9 cellular contexts compared by ENCODE assay signal in genomic region chr2:15943914-15944313, GRCh38. TPM values are rescaled to one million over a fixed set of nuclear protein-coding genes. Genes with fewer than 3 reads are reported as not detected.
DNase-seq lines count a peak whose midpoint lies in the region; ATAC-seq lines count a peak whose summit lies in the region.
"Had no signal": no experiment of that assay in that cellular context is flagged by ENCODE, and none has a peak within 500 bp of the region (broad histone marks: within the 10 kb centered on the region; RNA-seq: fewer than 3 reads in every experiment).

No MANE protein-coding gene starts in this region.

- peak overlapping the region; percentile 76 for H3K4me3 Mint-ChIP-seq in activated naive CD8-positive, alpha-beta T cell
- H3K4me3 Mint-ChIP-seq in activated naive CD8-positive, alpha-beta T cell treated with anti-CD3 and anti-CD28 coated beads, Interleukin-2, amount 50 U/mL, for 24 hours = no peak overlapping the region
- H3K4me3 Mint-ChIP-seq: T-helper 1 cell treated with Interleukin-12 subunit alpha and Interleukin-12 subunit beta and Interleukin-4 antibody, amounts not matched to agents 30 μg/mL and 1 μg/mL, for 36 hours had no signal

- no peaks in the 10 kb centered on the region for H3K36me3 Mint-ChIP-seq in activated naive CD8-positive, alpha-beta T cell
- no peaks in the 10 kb centered on the region for H3K36me3 Mint-ChIP-seq in activated naive CD8-positive, alpha-beta T cell treated with anti-CD3 and anti-CD28 coated beads, Interleukin-2, amount 50 U/mL, for 24 hours (ENCODE audit: low read depth)

- peak overlapping the region; percentile 55 for H3K27ac ChIP-seq in temporal lobe (ENCODE audit: low read depth, low read length)

- H3K27me3 Mint-ChIP-seq in activated naive CD8-positive, alpha-beta T cell = peaks cover 6% of the 10 kb centered on the region
- peaks cover 37% of the 10 kb centered on the region for H3K27me3 Mint-ChIP-seq in activated naive CD8-positive, alpha-beta T cell treated with anti-CD3 and anti-CD28 coated beads, Interleukin-2, amount 50 U/mL, for 24 hours

- H3K9me3 Mint-ChIP-seq in activated naive CD8-positive, alpha-beta T cell (ENCODE audit: low read depth) = no peaks in the 10 kb centered on the region
- H3K9me3 Mint-ChIP-seq in activated naive CD8-positive, alpha-beta T cell treated with anti-CD3 and anti-CD28 coated beads, Interleukin-2, amount 50 U/mL, for 24 hours = no peaks in the 10 kb centered on the region
- H3K9me3 Mint-ChIP-seq: T-helper 1 cell treated with Interleukin-12 subunit alpha and Interleukin-12 subunit beta and Interleukin-4 antibody, amounts not matched to agents 30 μg/mL and 1 μg/mL, for 36 hours had no signal

- H3K27ac Mint-ChIP-seq in activated naive CD8-positive, alpha-beta T cell = no peak overlapping the region
- H3K27ac Mint-ChIP-seq in activated naive CD8-positive, alpha-beta T cell treated with anti-CD3 and anti-CD28 coated beads, Interleukin-2, amount 50 U/mL, for 24 hours = no peak overlapping the region
- H3K27ac Mint-ChIP-seq: T-helper 1 cell treated with Interleukin-12 subunit alpha and Interleukin-12 subunit beta and Interleukin-4 antibody, amounts not matched to agents 30 μg/mL and 1 μg/mL, for 36 hours had no signal

- H3K4me1 Mint-ChIP-seq in activated naive CD8-positive, alpha-beta T cell (ENCODE audit: low read depth) = peaks cover 35% of the 10 kb centered on the region
- peaks cover 32% of the 10 kb centered on the region for H3K4me1 Mint-ChIP-seq in activated naive CD8-positive, alpha-beta T cell treated with anti-CD3 and anti-CD28 coated beads, Interleukin-2, amount 50 U/mL, for 24 hours

- no peak for ATAC-seq in activated naive CD8-positive, alpha-beta T cell treated with anti-CD3 and anti-CD28 coated beads, Interleukin-2, amount 50 U/mL, for 24 hours

- DNase-seq in activated naive CD8-positive, alpha-beta T cell treated with anti-CD3 and anti-CD28 coated beads, Interleukin-2, amount 50 U/mL, for 24 hours = no peak
- DNase-seq in astrocyte of the hippocampus (ENCODE audit: low read depth, low spot score) (peak; percentile 23), kidney glomerular epithelial cell (lab: John Stamatoyannopoulos, UW) (peak; percentile 9), NK-92 (lab: John Stamatoyannopoulos, UW; ENCODE audit: unreplicated experiment) (no peak), retina (no peak)
- no peak for DNase-seq in stimulated activated CD4-positive, alpha-beta T cell treated with anti-CD3 and anti-CD28 coated beads, Interleukin-4, amount 100 ng/mL, for 1 hour

RNA-seq across cellular contexts. Expression of gene MYCN, which starts 3.6 kb away (rescaled TPM):
- total RNA-seq in temporal lobe = 47.5 TPM

Comparison
In these comparisons a context has a peak if more than half of its experiments do, and no peak if none do; other contexts are left out.
1. DNase-seq: peak in astrocyte of the hippocampus (single experiment) and kidney glomerular epithelial cell (single experiment); none in activated naive CD8-positive, alpha-beta T cell treated with anti-CD3 and anti-CD28 coated beads, Interleukin-2, amount 50 U/mL, for 24 hours (single experiment), stimulated activated CD4-positive, alpha-beta T cell treated with anti-CD3 and anti-CD28 coated beads, Interleukin-4, amount 100 ng/mL, for 1 hour (single experiment), NK-92 (single experiment) and retina (single experiment).